Comparison of ENCODE assay signal across 8 cellular contexts in the genomic region with DNA sequence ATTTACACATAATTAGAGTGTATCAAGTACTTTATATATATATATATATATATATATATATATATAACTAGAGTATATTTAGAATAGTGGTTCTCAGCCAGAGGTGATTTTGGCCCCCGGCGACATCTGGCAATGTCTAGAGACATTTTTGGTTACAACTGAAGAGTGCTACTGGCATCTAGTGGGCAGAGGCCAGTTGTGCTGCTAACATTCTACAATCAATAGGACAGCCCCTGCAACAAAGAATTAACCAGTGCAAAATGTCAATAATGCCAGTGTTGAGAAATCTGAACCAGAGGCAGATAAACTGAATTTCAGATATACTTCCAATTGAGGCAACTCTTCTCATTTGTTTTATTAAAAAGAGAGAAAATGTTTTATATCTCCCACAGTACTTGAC. TPM values are rescaled to one million over a fixed set of nuclear protein-coding genes. Genes with fewer than 3 reads are reported as not detected.
DNase-seq lines count a peak whose midpoint lies in the region; ATAC-seq and TF ChIP-seq lines count a peak whose summit lies in the region.

No MANE protein-coding gene starts in this region.

- peak; percentile 62 for ATAC-seq in GM21528 (IDR thresholded peaks at IDR 0.05; ENCODE audit: low FRiP score, unreplicated experiment)
- peak; percentile 60 for ATAC-seq in activated naive CD8-positive, alpha-beta T cell treated with anti-CD3 and anti-CD28 coated beads, Interleukin-2, amount 10 ng/mL, durations not matched to agents 7 days and 5 days (ENCODE audit: low read depth)

- no peak overlapping the region for H3K27ac Mint-ChIP-seq in activated naive CD8-positive, alpha-beta T cell treated with anti-CD3 and anti-CD28 coated beads, Interleukin-2, amount 10 ng/mL, durations not matched to agents 7 days and 5 days

- H3K27me3 ChIP-seq in MM.1S (replicated peaks; ENCODE audit: insufficient read depth, low read length) = no peaks in the 10 kb centered on the region

- no peaks in the 10 kb centered on the region; the same call in 1 of the 2 replicates for H3K36me3 ChIP-seq in MM.1S (replicated peaks; ENCODE audit: insufficient read depth, low read length)

- H3K9me3 Mint-ChIP-seq in activated naive CD8-positive, alpha-beta T cell treated with anti-CD3 and anti-CD28 coated beads, Interleukin-2, amount 10 ng/mL, durations not matched to agents 7 days and 5 days = no peaks in the 10 kb centered on the region

- H3K4me3 ChIP-seq in MM.1S (ENCODE audit: low read length) = no peak overlapping the region

- H3K79me2 ChIP-seq in MM.1S (ENCODE audit: low read length) = peaks cover 65% of the 10 kb centered on the region

- no peaks in the 10 kb centered on the region for H3K9me3 ChIP-seq in MM.1S (replicated peaks; ENCODE audit: insufficient read depth, low read length)

- no peak overlapping the region for H3K4me3 Mint-ChIP-seq in activated naive CD8-positive, alpha-beta T cell treated with anti-CD3 and anti-CD28 coated beads, Interleukin-2, amount 10 ng/mL, durations not matched to agents 7 days and 5 days

- H2AFZ ChIP-seq in MM.1S (ENCODE audit: low read length) = no peak overlapping the region

- DNase-seq in NOMO-1 treated with DMSO at 0.1 percent for 48 hours (lab: John Stamatoyannopoulos, UW; ENCODE audit: unreplicated experiment) (peak; percentile 18), NOMO-1 treated with dmso at 0.1 percent for 144 hours (lab: John Stamatoyannopoulos, UW; ENCODE audit: unreplicated experiment) (no peak), MM.1S (peak; percentile 23), kidney glomerular epithelial cell (lab: John Stamatoyannopoulos, UW) (peak; percentile 16), OCI-M2 (lab: John Stamatoyannopoulos, UW; ENCODE audit: unreplicated experiment) (no peak), GOT3 (lab: John Stamatoyannopoulos, UW) (no peak)
- no peak for DNase-seq in activated naive CD8-positive, alpha-beta T cell treated with anti-CD3 and anti-CD28 coated beads, Interleukin-2, amount 10 ng/mL, durations not matched to agents 7 days and 5 days

- peaks cover 13% of the 10 kb centered on the region for H3K4me1 Mint-ChIP-seq in activated naive CD8-positive, alpha-beta T cell treated with anti-CD3 and anti-CD28 coated beads, Interleukin-2, amount 10 ng/mL, durations not matched to agents 7 days and 5 days

- no peaks in the 10 kb centered on the region for H4K20me1 ChIP-seq in MM.1S (ENCODE audit: insufficient read depth, low read length)

- peaks cover 22% of the 10 kb centered on the region for H3K36me3 Mint-ChIP-seq in activated naive CD8-positive, alpha-beta T cell treated with anti-CD3 and anti-CD28 coated beads, Interleukin-2, amount 10 ng/mL, durations not matched to agents 7 days and 5 days

- no peaks in the 10 kb centered on the region for H3K9me2 ChIP-seq in MM.1S (replicated peaks; ENCODE audit: insufficient read depth, low read length)

- H3K27ac ChIP-seq in MM.1S (ENCODE audit: low read length) = no peak overlapping the region

- 0 out of 2 replicates have a peak, but pooled peaks cover 4% of the 10 kb centered on the region for H3K4me1 ChIP-seq in MM.1S (ENCODE audit: low read length)

- H3K27me3 Mint-ChIP-seq in activated naive CD8-positive, alpha-beta T cell treated with anti-CD3 and anti-CD28 coated beads, Interleukin-2, amount 10 ng/mL, durations not matched to agents 7 days and 5 days = no peaks in the 10 kb centered on the region

- H3K9ac ChIP-seq in MM.1S (ENCODE audit: low read length) = no peak overlapping the region

- no peaks in the 10 kb centered on the region for H3F3A ChIP-seq in MM.1S (ENCODE audit: insufficient read depth, low read length)

- TF ChIP-seq CTCF in MM.1S (IDR thresholded peaks at IDR 0.05; ENCODE audit: low read length) = peak; percentile 32

- H3K4me2 ChIP-seq in MM.1S (ENCODE audit: low read depth, low read length) = no peak overlapping the region

- POLR2A ChIA-PET in activated naive CD8-positive, alpha-beta T cell treated with anti-CD3 and anti-CD28 coated beads, Interleukin-2, amount 10 ng/mL, durations not matched to agents 7 days and 5 days (lab: Charles Lee) = no interaction called here

RNA-seq across cellular contexts. Expression of a gene that starts 8.9 kb away (rescaled TPM):
- 10 to 100 TPM; 35.1 to 35.8 TPM for total RNA-seq in activated naive CD8-positive, alpha-beta T cell treated with anti-CD3 and anti-CD28 coated beads, Interleukin-2, amount 10 ng/mL, durations not matched to agents 7 days and 5 days

Comparison
In these comparisons a context has a peak if more than half of its experiments do, and no peak if none do; other contexts are left out.
1. DNase-seq: peak in NOMO-1 treated with DMSO at 0.1 percent for 48 hours (single experiment), MM.1S (single experiment) and kidney glomerular epithelial cell (single experiment); none in NOMO-1 treated with dmso at 0.1 percent for 144 hours (single experiment), activated naive CD8-positive, alpha-beta T cell treated with anti-CD3 and anti-CD28 coated beads, Interleukin-2, amount 10 ng/mL, durations not matched to agents 7 days and 5 days (single experiment), OCI-M2 (single experiment) and GOT3 (single experiment).